In the genomic region with DNA sequence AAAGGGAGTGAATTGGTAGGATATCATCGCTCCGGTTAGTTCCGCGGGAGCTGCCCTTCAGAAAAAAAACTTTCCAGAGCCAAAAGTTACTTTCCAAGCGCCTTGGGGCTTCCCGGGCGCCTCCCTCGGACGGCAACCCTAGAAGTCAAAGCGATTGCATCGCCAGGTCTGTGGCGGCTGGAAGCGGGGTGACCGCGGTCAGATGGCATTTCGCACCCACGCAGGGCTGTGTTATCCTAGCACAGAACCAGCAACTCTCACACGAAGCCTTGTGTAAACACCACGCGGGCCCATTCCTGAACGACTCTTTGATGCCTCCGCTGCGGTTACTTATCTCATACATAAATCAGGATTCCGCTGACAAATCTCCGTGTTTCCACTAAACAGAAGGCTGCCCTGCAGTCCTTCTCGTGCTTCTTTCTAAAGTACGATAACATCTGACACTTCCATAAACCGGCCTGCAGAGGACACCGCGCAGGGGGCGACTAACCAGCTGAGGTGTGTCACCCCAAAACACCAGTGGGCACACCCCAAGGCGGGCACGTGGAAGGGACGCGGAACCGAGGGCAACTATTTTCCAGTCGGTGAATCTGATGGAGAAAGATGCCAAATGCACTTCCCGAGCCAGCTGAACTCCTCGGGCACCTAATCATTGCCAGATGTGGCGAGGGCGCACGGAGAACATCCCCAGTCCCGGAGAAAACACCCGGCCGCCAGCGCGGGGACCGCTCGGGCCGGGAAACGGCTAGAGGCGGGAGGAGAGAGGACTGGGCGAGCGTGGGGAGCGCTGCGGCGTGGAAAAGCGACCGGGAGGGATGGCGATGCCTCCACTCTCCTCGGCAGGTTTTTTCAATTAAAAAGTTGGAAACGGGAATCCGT, we compare ENCODE assay signal across 9 cellular contexts. TPM values are rescaled to one million over a fixed set of nuclear protein-coding genes. Genes with fewer than 3 reads are reported as not detected.
A peak's percentile ranks its signal among the peaks of the same experiment; 100 is the strongest.
DNase-seq lines count a peak whose midpoint lies in the region; ATAC-seq and TF ChIP-seq lines count a peak whose summit lies in the region.
"Had no signal": no experiment of that assay in that cellular context is flagged by ENCODE, and none has a peak within 500 bp of the region (broad histone marks: within the 10 kb centered on the region; RNA-seq: fewer than 3 reads in every experiment).

No MANE protein-coding gene starts in this region.

- peaks cover 0 to 27% (median 2%) of the 10 kb centered on the region in 4 donors for H3K4me1 ChIP-seq in tibial nerve
- H3K4me1 ChIP-seq in mucosa of descending colon (ENCODE audit: low read depth): no peaks in the 10 kb centered on the region

- H3K36me3 Mint-ChIP-seq in activated T-helper 17 cell treated with anti-CD3 and anti-CD28 coated beads, Interleukin-2, amount 50 U/mL, for 72 hours (ENCODE audit: low read depth): no peaks in the 10 kb centered on the region

- no peaks in the 10 kb centered on the region for H3K9me3 Mint-ChIP-seq in activated T-helper 17 cell treated with anti-CD3 and anti-CD28 coated beads, Interleukin-2, amount 50 U/mL, for 72 hours

- no peak for ATAC-seq in mucosa of descending colon
- ATAC-seq in HG02678 (IDR thresholded peaks at IDR 0.05; ENCODE audit: unreplicated experiment): no peak
- ATAC-seq in activated T-helper 17 cell treated with anti-CD3 and anti-CD28 coated beads, Interleukin-2, amount 50 U/mL, for 72 hours (replicated peaks): no peak

- H3K27me3 ChIP-seq in tibial nerve: peaks cover 0 to 22% of the 10 kb centered on the region in 2 donors

- no peak for TF ChIP-seq POLR2A in tibial nerve (IDR thresholded peaks at IDR 0.05)

- H3K27ac Mint-ChIP-seq in activated T-helper 17 cell treated with anti-CD3 and anti-CD28 coated beads, Interleukin-2, amount 50 U/mL, for 72 hours: no peak overlapping the region

- peak overlapping the region in 3 of 4 donors; percentile 7 to 56 (median 36) for H3K27ac ChIP-seq in tibial nerve

- DNase-seq in DMS 273 (lab: John Stamatoyannopoulos, UW; ENCODE audit: unreplicated experiment) (peak; percentile 64), DMS 273 treated with DMSO at 0.1 percent for 48 hours (lab: John Stamatoyannopoulos, UW) (no peak), astrocyte of the spinal cord (ENCODE audit: low read depth, low spot score) (peak; percentile 71), kidney tubule cell (ENCODE audit: low spot score) (peak; percentile 65), tibial nerve (ENCODE audit: low spot score in 2 of 2) (no peak), mucosa of descending colon (no peak)
- DNase-seq: NCI-H2107 had no signal

- H3K4me1 Mint-ChIP-seq in activated T-helper 17 cell treated with anti-CD3 and anti-CD28 coated beads, Interleukin-2, amount 50 U/mL, for 72 hours: no peaks in the 10 kb centered on the region

- no peak for TF ChIP-seq EP300 in tibial nerve (IDR thresholded peaks at IDR 0.05)

- in situ Hi-C loops in astrocyte of the spinal cord (cut with HindIII; ENCODE audit: low sequenced_read_pairs): no loop called here

- no peaks in the 10 kb centered on the region for H3K9me3 ChIP-seq in tibial nerve
- H3K9me3 ChIP-seq in mucosa of descending colon: no peaks in the 10 kb centered on the region

- whole genome bisulfite sequencing in tibial nerve, 2 donors: 1% methylated on average over 34 to 56 of the region's 63 CpGs

- intact Hi-C loops in mucosa of descending colon (cut with DNase I, micrococcal nuclease): no loop called here

- no peak overlapping the region for H3K4me3 Mint-ChIP-seq in activated T-helper 17 cell treated with anti-CD3 and anti-CD28 coated beads, Interleukin-2, amount 50 U/mL, for 72 hours

- H3K36me3 ChIP-seq in tibial nerve: no peaks in the 10 kb centered on the region
- no peaks in the 10 kb centered on the region for H3K36me3 ChIP-seq in mucosa of descending colon (ENCODE audit: low read depth)

- peaks cover 29% of the 10 kb centered on the region for H3K27me3 Mint-ChIP-seq in activated T-helper 17 cell treated with anti-CD3 and anti-CD28 coated beads, Interleukin-2, amount 50 U/mL, for 72 hours

- peak overlapping the region; percentile 59 for H3K4me3 ChIP-seq in astrocyte of the spinal cord (ENCODE audit: low read depth, low read length)
- H3K4me3 ChIP-seq in tibial nerve: peak overlapping the region; percentile 30 to 65 (median 34)
- no peak overlapping the region for H3K4me3 ChIP-seq in mucosa of descending colon

- TF ChIP-seq CTCF in astrocyte of the spinal cord (IDR thresholded peaks at IDR 0.05; ENCODE audit: low read depth, low read length) (no peak), tibial nerve (IDR thresholded peaks at IDR 0.05) (no peak), mucosa of descending colon (IDR thresholded peaks at IDR 0.05) (no peak)

RNA-seq across cellular contexts. Expression of a gene that starts 0.9 kb away (rescaled TPM):
- total RNA-seq in tibial nerve (10 to 100 TPM in 3 of 4 donors, 1 to 10 TPM in 1; 8.3 to 22.2 (median 21.4) TPM), mucosa of descending colon (10 to 100 TPM in 1 of 3 donors, 1 to 10 TPM in 2; 2.4 to 12.1 (median 4.7) TPM)
- total RNA-seq in activated T-helper 17 cell treated with anti-CD3 and anti-CD28 coated beads, Interleukin-2, amount 50 U/mL, for 72 hours: not detected

Comparison
In these comparisons a context has a peak if more than half of its experiments do, and no peak if none do; other contexts are left out.
1. DNase-seq: peak in DMS 273 (single experiment), astrocyte of the spinal cord (single experiment) and kidney tubule cell (single experiment); none in DMS 273 treated with DMSO at 0.1 percent for 48 hours (single experiment), tibial nerve (0 of 2) and mucosa of descending colon (0 of 3).